Comparison of ENCODE assay signal across 14 cellular contexts in genomic region chr21:34266322-34266721, GRCh38.
A peak's percentile ranks its signal among the peaks of the same experiment; 100 is the strongest.
DNase-seq lines count a peak whose midpoint lies in the region; ATAC-seq lines count a peak whose summit lies in the region.
"Had no signal": no experiment of that assay in that cellular context is flagged by ENCODE, and none has a peak within 500 bp of the region (broad histone marks: within the 10 kb centered on the region; RNA-seq: fewer than 3 reads in every experiment).

No MANE protein-coding gene starts in this region.

- no peaks in the 10 kb centered on the region for H3K36me3 ChIP-seq in adipocyte (ENCODE audit: control insufficient read depth, insufficient read depth, low read length, severe bottlenecking)

- ATAC-seq in sciatic nerve (peak; percentile 83), HG02884 (IDR thresholded peaks at IDR 0.05; ENCODE audit: unreplicated experiment) (no peak), HG03196 (IDR thresholded peaks at IDR 0.05; ENCODE audit: unreplicated experiment) (no peak)
- ATAC-seq: A549; CD8-positive, alpha-beta T cell had no signal

- no peak overlapping the region for H3K4me3 ChIP-seq in adipocyte (ENCODE audit: low read length)
- H3K4me3 ChIP-seq: A549; BLaER1 treated with 17β-estradiol and CSF1 and Interleukin-3, amounts not matched to agents 10 nM and 100 nM had no signal

- DNase-seq in adipocyte (ENCODE audit: low read depth) (peak; percentile 4), fibroblast of gingiva (ENCODE audit: low read depth) (peak; percentile 84), sciatic nerve (ENCODE audit: low spot score) (no peak)
- DNase-seq: AML-193; Caco-2; Calu3; CD4-positive, alpha-beta T cell; CD8-positive, alpha-beta T cell; DMS79 treated with DMSO at 0.1 percent for 48 hours; GF-D8 had no signal

- H3K9ac ChIP-seq in adipocyte (ENCODE audit: low read length) = no peak overlapping the region
- H3K9ac ChIP-seq: BLaER1 treated with 17β-estradiol and CSF1 and Interleukin-3, amounts not matched to agents 10 nM and 100 nM had no signal

- peaks cover 37% of the 10 kb centered on the region for H3K4me1 ChIP-seq in adipocyte (ENCODE audit: control insufficient read depth, insufficient read depth, low read length)
- H3K4me1 ChIP-seq: A549; BLaER1 treated with 17β-estradiol and CSF1 and Interleukin-3, amounts not matched to agents 10 nM and 100 nM; Caco-2 had no signal

- H3K9me3 ChIP-seq in adipocyte (ENCODE audit: control insufficient read depth, low read length) = peaks cover 11% of the 10 kb centered on the region
- H3K9me3 ChIP-seq: A549 had no signal

- intact Hi-C loops in sciatic nerve (cut with DNase I) = no loop called here

- no peaks in the 10 kb centered on the region for H3K27me3 ChIP-seq in adipocyte (replicated peaks; ENCODE audit: control insufficient read depth, insufficient read depth, low read length)
- H3K27me3 ChIP-seq: BLaER1 treated with 17β-estradiol and CSF1 and Interleukin-3, amounts not matched to agents 10 nM and 100 nM had no signal
